In the genomic region with DNA sequence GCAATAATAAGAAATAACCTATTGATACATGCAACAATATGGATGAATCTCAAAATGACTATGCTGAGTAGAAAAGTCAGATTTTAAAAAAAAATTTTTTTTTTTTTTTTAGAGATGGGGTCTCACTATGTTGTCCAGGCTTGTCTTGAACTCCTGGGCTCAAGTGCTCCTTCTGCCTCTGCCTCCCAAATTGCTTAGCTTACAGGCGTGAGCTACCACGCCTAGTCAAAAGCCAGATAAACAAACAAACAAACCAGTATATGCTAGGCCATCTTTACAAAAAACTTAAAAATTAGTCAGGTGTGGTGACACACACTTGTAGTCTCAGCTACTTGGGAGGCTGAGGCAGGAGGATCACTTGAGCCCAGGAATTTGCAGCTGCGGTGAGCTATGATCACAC, we compare ENCODE assay signal across 30 cellular contexts.
"Had no signal": no experiment of that assay in that cellular context is flagged by ENCODE, and none has a peak within 500 bp of the region (broad histone marks: within the 10 kb centered on the region; RNA-seq: fewer than 3 reads in every experiment).

No MANE protein-coding gene starts in this region.

- H3K27me3 ChIP-seq: esophagus squamous epithelium, heart right ventricle, left lung, ovary, sigmoid colon, stomach, thyroid gland, upper lobe of left lung, vagina had no signal

- H3K27ac Mint-ChIP-seq: activated naive CD4-positive, alpha-beta T cell treated with anti-CD3 and anti-CD28 coated beads, Interleukin-2, amount 10 ng/mL, durations not matched to agents 7 days and 5 days; nephron progenitor cell; progenitor cell of endocrine pancreas; T-helper 1 cell treated with Interleukin-12 subunit alpha and Interleukin-12 subunit beta and Interleukin-4 antibody, amounts not matched to agents 30 μg/mL and 1 μg/mL, for 36 hours had no signal

- H3K9me3 ChIP-seq: esophagus squamous epithelium, heart right ventricle, left lung, lower lobe of right lung, ovary, sigmoid colon, stomach, thyroid gland, upper lobe of left lung, vagina had no signal

- H3K9me3 Mint-ChIP-seq: activated naive CD4-positive, alpha-beta T cell treated with anti-CD3 and anti-CD28 coated beads, Interleukin-2, amount 10 ng/mL, durations not matched to agents 7 days and 5 days; central memory CD8-positive, alpha-beta T cell; T-helper 1 cell treated with Interleukin-12 subunit alpha and Interleukin-12 subunit beta and Interleukin-4 antibody, amounts not matched to agents 30 μg/mL and 1 μg/mL, for 36 hours had no signal

- H3K4me3 Mint-ChIP-seq: activated CD4-positive, alpha-beta memory T cell treated with anti-CD3 and anti-CD28 coated beads, Interleukin-2, amount 10 ng/mL, durations not matched to agents 7 days and 5 days; activated naive CD4-positive, alpha-beta T cell treated with anti-CD3 and anti-CD28 coated beads, Interleukin-2, amount 10 ng/mL, durations not matched to agents 7 days and 5 days; activated T-cell treated with anti-CD3 and anti-CD28 coated beads, Interleukin-2, amount 50 U/mL, for 24 hours; central memory CD8-positive, alpha-beta T cell; nephron progenitor cell; stimulated activated naive B cell treated with anti-CD40 and anti-IgM and Interleukin-4, amounts not matched to agents 10 μg/mL and 1 μg/mL and 100 μg/mL, for 72 hours; T-helper 1 cell treated with Interleukin-12 subunit alpha and Interleukin-12 subunit beta and Interleukin-4 antibody, amounts not matched to agents 30 μg/mL and 1 μg/mL, for 36 hours had no signal

- H3K27me3 Mint-ChIP-seq: activated naive CD4-positive, alpha-beta T cell treated with anti-CD3 and anti-CD28 coated beads, Interleukin-2, amount 10 ng/mL, durations not matched to agents 7 days and 5 days; activated T-cell treated with anti-CD3 and anti-CD28 coated beads, Interleukin-2, amount 50 U/mL, for 24 hours; central memory CD8-positive, alpha-beta T cell; progenitor cell of endocrine pancreas; stimulated activated naive B cell treated with anti-CD40 and anti-IgM and Interleukin-4, amounts not matched to agents 10 μg/mL and 1 μg/mL and 100 μg/mL, for 72 hours had no signal

- H3K4me3 ChIP-seq: esophagus squamous epithelium, heart right ventricle, left lung, lower lobe of right lung, ovary, sigmoid colon, stomach, thyroid gland, upper lobe of left lung, vagina had no signal

- ATAC-seq: heart right ventricle, left lung, lower lobe of right lung had no signal

- H3K27ac ChIP-seq: esophagus squamous epithelium, heart right ventricle, left lung, lower lobe of right lung, ovary, sigmoid colon, stomach, thyroid gland, upper lobe of left lung, vagina, VCaP had no signal

- H3K4me1 ChIP-seq: thyroid gland had no signal

- DNase-seq: activated CD4-positive, alpha-beta memory T cell treated with anti-CD3 and anti-CD28 coated beads, Interleukin-2, amount 10 ng/mL, durations not matched to agents 7 days and 5 days; activated CD4-positive, alpha-beta T cell treated with anti-CD3 and anti-CD28 coated beads for 48 hours; activated CD8-positive, alpha-beta memory T cell treated with anti-CD3 and anti-CD28 coated beads, Interleukin-2, amount 50 U/mL, for 48 hours; activated gamma-delta T cell; activated naive CD4-positive, alpha-beta T cell treated with anti-CD3 and anti-CD28 coated beads, Interleukin-2, amount 10 ng/mL, durations not matched to agents 7 days and 5 days; activated T-cell treated with anti-CD3 and anti-CD28 coated beads, Interleukin-2, amount 50 U/mL, for 24 hours; amygdala; dermis blood vessel endothelial cell; effector CD4-positive, alpha-beta T cell; esophagus squamous epithelium; heart right ventricle; left lung; lower lobe of right lung; mesendoderm; nephron progenitor cell; ovary; retina; sigmoid colon; stimulated activated CD4-positive, alpha-beta T cell treated with anti-CD3 and anti-CD28 coated beads, Interleukin-15, amount 100 ng/mL, for 24 hours; stimulated activated CD4-positive, alpha-beta T cell treated with anti-CD3 and anti-CD28 coated beads, Interleukin-2, amount 100 ng/mL, for 24 hours; stimulated activated naive B cell treated with anti-CD40 and anti-IgM and Interleukin-4, amounts not matched to agents 10 μg/mL and 1 μg/mL and 100 μg/mL, for 72 hours; stomach; T-helper 9 cell; thyroid gland; upper lobe of left lung had no signal

- H3K36me3 ChIP-seq: left lung, ovary, thyroid gland, vagina had no signal
